Comparison of ENCODE assay signal across 1 cellular context in genomic region chr6:32184084-32184640, GRCh38.
TF ChIP-seq lines count a peak whose summit lies in the region.

Gene AGER, minus strand, starts transcription at chr6:32184253. Its CDS starts 31 bp downstream, at chr6:32184222.

TF ChIP-seq in GM23338, 12 proteins besides CTCF, POLR2A, EP300 and RAD21 (continued from another document):
- no peak for TF ChIP-seq ZNF462 (CRISPR knock-in tag; IDR thresholded peaks at IDR 0.05)
